1 cellular context compared by ENCODE assay signal in the genomic region with DNA sequence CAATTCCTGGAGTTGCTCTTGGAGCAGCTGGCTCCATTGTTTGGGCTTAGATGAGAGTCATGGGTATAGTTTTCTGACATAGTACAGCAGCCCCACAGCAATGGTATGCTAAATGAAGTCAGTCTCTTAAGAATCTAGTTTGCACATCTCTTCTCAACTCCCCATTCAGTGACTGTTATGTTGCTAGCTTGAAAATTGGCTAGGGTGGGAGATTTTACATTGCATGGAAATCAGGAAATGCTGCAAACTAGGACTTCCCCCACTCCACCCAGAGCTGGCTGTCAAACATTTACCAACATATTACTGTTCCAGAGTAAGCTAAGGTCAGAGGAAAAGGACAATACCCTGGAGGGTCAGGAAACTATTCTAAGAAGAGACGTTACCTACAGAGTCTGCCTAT.
TF ChIP-seq lines count a peak whose summit lies in the region.

No MANE protein-coding gene starts in this region.

TF ChIP-seq in A549, 52 proteins besides CTCF, POLR2A, EP300 and RAD21 (continued from another document):
- TF ChIP-seq, protein P1, sequence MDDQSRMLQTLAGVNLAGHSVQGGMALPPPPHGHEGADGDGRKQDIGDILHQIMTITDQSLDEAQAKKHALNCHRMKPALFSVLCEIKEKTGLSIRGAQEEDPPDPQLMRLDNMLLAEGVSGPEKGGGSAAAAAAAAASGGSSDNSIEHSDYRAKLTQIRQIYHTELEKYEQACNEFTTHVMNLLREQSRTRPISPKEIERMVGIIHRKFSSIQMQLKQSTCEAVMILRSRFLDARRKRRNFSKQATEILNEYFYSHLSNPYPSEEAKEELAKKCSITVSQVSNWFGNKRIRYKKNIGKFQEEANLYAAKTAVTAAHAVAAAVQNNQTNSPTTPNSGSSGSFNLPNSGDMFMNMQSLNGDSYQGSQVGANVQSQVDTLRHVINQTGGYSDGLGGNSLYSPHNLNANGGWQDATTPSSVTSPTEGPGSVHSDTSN (IDR thresholded peaks at IDR 0.05) = no peak
- TF ChIP-seq MAZ (IDR thresholded peaks at IDR 0.05; ENCODE audit: borderline replicate concordance, low read depth, low read length) (no peak), RFX5 (IDR thresholded peaks at IDR 0.05) (no peak), CBX8 (IDR thresholded peaks at IDR 0.05) (no peak), RARB (CRISPR knock-in tag; IDR thresholded peaks at IDR 0.05) (no peak), NPAS2 (CRISPR knock-in tag; IDR thresholded peaks at IDR 0.05; ENCODE audit: borderline replicate concordance) (no peak), HOXB5 (CRISPR knock-in tag; IDR thresholded peaks at IDR 0.05) (no peak), RCOR1 (IDR thresholded peaks at IDR 0.05; ENCODE audit: low read depth, low read length) (no peak)
- TF ChIP-seq, protein P2, sequence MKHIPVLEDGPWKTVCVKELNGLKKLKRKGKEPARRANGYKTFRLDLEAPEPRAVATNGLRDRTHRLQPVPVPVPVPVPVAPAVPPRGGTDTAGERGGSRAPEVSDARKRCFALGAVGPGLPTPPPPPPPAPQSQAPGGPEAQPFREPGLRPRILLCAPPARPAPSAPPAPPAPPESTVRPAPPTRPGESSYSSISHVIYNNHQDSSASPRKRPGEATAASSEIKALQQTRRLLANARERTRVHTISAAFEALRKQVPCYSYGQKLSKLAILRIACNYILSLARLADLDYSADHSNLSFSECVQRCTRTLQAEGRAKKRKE (CRISPR knock-in tag; IDR thresholded peaks at IDR 0.05; ENCODE audit: low read depth) = no peak
- TF ChIP-seq, protein P3, sequence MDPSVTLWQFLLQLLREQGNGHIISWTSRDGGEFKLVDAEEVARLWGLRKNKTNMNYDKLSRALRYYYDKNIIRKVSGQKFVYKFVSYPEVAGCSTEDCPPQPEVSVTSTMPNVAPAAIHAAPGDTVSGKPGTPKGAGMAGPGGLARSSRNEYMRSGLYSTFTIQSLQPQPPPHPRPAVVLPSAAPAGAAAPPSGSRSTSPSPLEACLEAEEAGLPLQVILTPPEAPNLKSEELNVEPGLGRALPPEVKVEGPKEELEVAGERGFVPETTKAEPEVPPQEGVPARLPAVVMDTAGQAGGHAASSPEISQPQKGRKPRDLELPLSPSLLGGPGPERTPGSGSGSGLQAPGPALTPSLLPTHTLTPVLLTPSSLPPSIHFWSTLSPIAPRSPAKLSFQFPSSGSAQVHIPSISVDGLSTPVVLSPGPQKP (IDR thresholded peaks at IDR 0.05; ENCODE audit: low read depth, low read length) = no peak
